In the genomic region with DNA sequence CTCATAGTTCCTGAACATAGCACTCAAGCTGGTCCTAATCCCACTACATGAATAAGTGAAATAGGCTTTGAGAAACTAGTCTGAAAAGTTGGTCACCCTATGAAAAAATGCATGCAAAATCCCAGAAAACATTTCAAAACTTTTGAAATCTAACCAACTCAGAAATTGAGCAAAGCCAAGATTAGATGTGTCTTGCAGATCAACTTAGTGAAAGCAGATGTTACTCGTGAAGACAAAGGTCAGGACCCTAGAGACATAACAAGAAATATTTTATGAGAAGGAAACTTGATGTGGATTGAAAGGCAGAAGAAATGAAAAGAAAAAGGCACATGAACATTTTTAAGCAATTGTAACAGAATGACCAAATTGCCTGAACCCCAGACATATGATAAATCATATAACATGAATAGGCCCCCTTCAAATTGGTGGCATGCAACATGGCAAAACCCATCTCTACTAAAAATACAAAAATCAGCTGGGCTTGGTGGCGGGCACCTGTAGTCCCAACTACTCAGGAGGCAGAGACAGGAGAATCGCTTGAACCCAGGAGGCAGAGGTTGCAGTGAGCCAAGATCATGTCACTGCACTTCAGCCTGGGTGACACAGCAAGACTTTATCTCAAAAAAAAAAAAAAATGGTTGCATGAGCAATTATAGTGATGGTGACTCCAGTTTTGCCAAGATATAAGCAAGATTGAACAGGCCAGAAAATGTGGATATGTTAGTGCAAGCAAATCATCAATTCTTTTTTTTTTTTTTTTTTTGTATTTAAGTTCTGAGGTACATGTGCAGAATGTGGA, we compare ENCODE assay signal across 17 cellular contexts.
"Had no signal": no experiment of that assay in that cellular context is flagged by ENCODE, and none has a peak within 500 bp of the region (broad histone marks: within the 10 kb centered on the region; RNA-seq: fewer than 3 reads in every experiment).

No MANE protein-coding gene starts in this region.

- DNase-seq: activated T-cell treated with anti-CD3 and anti-CD28 coated beads, Interleukin-2, amount 50 U/mL, for 1 hour; adrenal gland; central memory CD4-positive, alpha-beta T cell; effector memory CD8-positive, alpha-beta T cell; foreskin fibroblast; lower lobe of right lung; naive thymus-derived CD8-positive, alpha-beta T cell; stimulated activated CD4-positive, alpha-beta T cell treated with anti-CD3 and anti-CD28 coated beads, Interleukin-4, amount 100 ng/mL, for 24 hours; stimulated activated naive CD4-positive, alpha-beta T cell treated with Interleukin-2 at 50 U/mL for 16 hours; T-cell; upper lobe of right lung had no signal

- H3K4me1 ChIP-seq: adrenal gland, esophagus muscularis mucosa, lower lobe of right lung, upper lobe of right lung had no signal

- H3K36me3 ChIP-seq: adrenal gland, esophagus muscularis mucosa, lower lobe of right lung, upper lobe of right lung had no signal

- H3K4me1 Mint-ChIP-seq: T-cell had no signal

- H3K27ac Mint-ChIP-seq: effector memory CD8-positive, alpha-beta T cell; progenitor cell of endocrine pancreas; T-cell; T-helper 2 cell treated with Interferon-gamma antibody and Interleukin-4, amounts not matched to agents 5 μg/mL and 100 μg/mL, for 36 hours had no signal

- H3K4me3 Mint-ChIP-seq: effector memory CD8-positive, alpha-beta T cell; naive thymus-derived CD8-positive, alpha-beta T cell; T-cell; T-helper 2 cell treated with Interferon-gamma antibody and Interleukin-4, amounts not matched to agents 5 μg/mL and 100 μg/mL, for 36 hours had no signal

- H3K27me3 Mint-ChIP-seq: progenitor cell of endocrine pancreas had no signal

- H3K4me3 ChIP-seq: adrenal gland, esophagus muscularis mucosa, lower lobe of right lung, upper lobe of right lung had no signal

- H3K9me3 Mint-ChIP-seq: activated naive CD4-positive, alpha-beta T cell treated with anti-CD3 and anti-CD28 coated beads, Interleukin-2, amount 50 U/mL, for 72 hours; effector memory CD8-positive, alpha-beta T cell; T-cell; T-helper 2 cell treated with Interferon-gamma antibody and Interleukin-4, amounts not matched to agents 5 μg/mL and 100 μg/mL, for 36 hours had no signal

- H3K36me3 Mint-ChIP-seq: activated naive CD4-positive, alpha-beta T cell treated with anti-CD3 and anti-CD28 coated beads, Interleukin-2, amount 50 U/mL, for 72 hours; naive thymus-derived CD8-positive, alpha-beta T cell; T-cell had no signal

- H3K27ac ChIP-seq: adrenal gland, esophagus muscularis mucosa, lower lobe of right lung, upper lobe of right lung, VCaP had no signal

- ATAC-seq: activated CD4-positive, CD25-positive, alpha-beta regulatory T cell treated with anti-CD3 and anti-CD28 coated beads, Interleukin-2, amount 50 U/mL, for 24 hours; activated naive CD4-positive, alpha-beta T cell treated with anti-CD3 and anti-CD28 coated beads, Interleukin-2, amount 50 U/mL, for 72 hours; effector memory CD8-positive, alpha-beta T cell; naive thymus-derived CD8-positive, alpha-beta T cell; T-cell had no signal

- H3K9me3 ChIP-seq: adrenal gland, esophagus muscularis mucosa, lower lobe of right lung, upper lobe of right lung had no signal

- H3K27me3 ChIP-seq: adrenal gland, esophagus muscularis mucosa, upper lobe of right lung had no signal
